Comparison of ENCODE assay signal across 14 cellular contexts in the genomic region with DNA sequence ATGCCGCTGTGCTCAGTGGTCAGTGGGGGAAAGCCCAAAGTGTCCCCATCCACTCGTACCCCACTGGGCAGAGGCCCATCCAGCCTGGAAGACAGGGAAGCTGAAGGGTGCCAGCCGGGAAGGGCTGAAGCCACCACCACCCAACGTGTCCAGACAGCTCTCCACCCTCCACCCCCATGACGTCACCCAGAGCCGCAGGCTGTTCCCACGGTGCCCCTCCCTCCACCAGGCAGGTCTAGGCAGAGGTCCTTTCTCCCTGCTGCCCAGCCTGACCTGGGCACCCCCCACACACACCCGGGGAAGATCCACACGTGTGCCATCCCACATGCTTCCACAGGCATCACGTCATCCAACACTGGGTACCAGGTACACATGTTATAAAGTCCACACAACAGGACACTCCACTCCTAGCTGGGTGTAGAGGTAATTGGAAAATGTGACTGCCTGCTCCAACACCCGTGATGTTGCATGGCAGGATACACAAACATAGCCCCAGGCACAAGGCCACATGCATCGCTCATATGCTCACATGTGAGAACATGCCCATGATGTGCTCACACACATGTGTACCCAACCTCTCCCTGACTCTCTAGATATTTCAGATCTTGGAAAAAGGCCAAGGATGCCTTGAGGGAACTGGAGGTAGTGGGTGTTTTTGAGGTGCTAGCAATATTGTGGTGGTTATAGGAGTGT. TPM values are rescaled to one million over a fixed set of nuclear protein-coding genes. Genes with fewer than 3 reads are reported as not detected.
A peak's percentile ranks its signal among the peaks of the same experiment; 100 is the strongest.
DNase-seq lines count a peak whose midpoint lies in the region; ATAC-seq, FAIRE-seq and TF ChIP-seq lines count a peak whose summit lies in the region.
"Had no signal": no experiment of that assay in that cellular context is flagged by ENCODE, and none has a peak within 500 bp of the region (broad histone marks: within the 10 kb centered on the region; RNA-seq: fewer than 3 reads in every experiment).

No MANE protein-coding gene starts in this region.

- peak overlapping the region; percentile 74 for H3K27ac ChIP-seq in suprapubic skin
- no peak overlapping the region for H3K27ac ChIP-seq in naive thymus-derived CD4-positive, alpha-beta T cell (ENCODE audit: low read depth, low read length)
- H3K27ac ChIP-seq: upper lobe of left lung had no signal

- CTCF ChIA-PET in naive thymus-derived CD4-positive, alpha-beta T cell (lab: Charles Lee): interaction anchor here (0.9 kb wide), 1 partner anchor 42 kb away, joined by 3 read pairs; no protein-coding TSS in a partner anchor

- DNase-seq in NCI-H748 (lab: John Stamatoyannopoulos, UW; ENCODE audit: unreplicated experiment): peak; percentile 15
- DNase-seq in NCI-H748 treated with DMSO at 0.1 percent for 48 hours (lab: John Stamatoyannopoulos, UW): no peak
- peak; percentile 96 for DNase-seq in bronchial epithelial cell (ENCODE audit: low read depth)
- DNase-seq in suprapubic skin (ENCODE audit: low spot score in 2 of 2): peak in 1 of 2 donors; percentile 82
- no peak for DNase-seq in stimulated activated naive CD8-positive, alpha-beta T cell treated with anti-CD3 and anti-CD28 coated beads, Interleukin-15, amount 100 ng/mL, for 72 hours
- no peak for DNase-seq in naive thymus-derived CD4-positive, alpha-beta T cell
- DNase-seq: activated CD4-positive, alpha-beta memory T cell treated with anti-CD3 and anti-CD28 coated beads for 36 hours; Calu3; caudate nucleus; left ventricle myocardium superior; T-helper 9 cell had no signal

- no peak for ATAC-seq in stimulated activated naive CD8-positive, alpha-beta T cell treated with anti-CD3 and anti-CD28 coated beads, Interleukin-15, amount 100 ng/mL, for 72 hours
- ATAC-seq in naive thymus-derived CD4-positive, alpha-beta T cell: no peak
- ATAC-seq: left ventricle myocardium superior had no signal

- peaks cover 52% of the 10 kb centered on the region for H3K4me1 Mint-ChIP-seq in stimulated activated naive CD8-positive, alpha-beta T cell treated with anti-CD3 and anti-CD28 coated beads, Interleukin-15, amount 100 ng/mL, for 72 hours
- H3K4me1 Mint-ChIP-seq in naive thymus-derived CD4-positive, alpha-beta T cell: peaks cover 11 to 32% (median 29%) of the 10 kb centered on the region in 7 donors

- H3K4me1 ChIP-seq in suprapubic skin: peaks cover 50% of the 10 kb centered on the region
- H3K4me1 ChIP-seq in naive thymus-derived CD4-positive, alpha-beta T cell (ENCODE audit: control insufficient read depth in 2 of 2, insufficient read depth in 2 of 2, low read length in 2 of 2): peaks cover 9 to 23% of the 10 kb centered on the region in 2 donors

- no peak for TF ChIP-seq CTCF in bronchial epithelial cell (IDR thresholded peaks at IDR 0.05; ENCODE audit: insufficient read depth, low read length, severe bottlenecking)
- no peak for TF ChIP-seq CTCF in suprapubic skin (IDR thresholded peaks at IDR 0.05)

- intact Hi-C loops in naive thymus-derived CD4-positive, alpha-beta T cell (cut with micrococcal nuclease): no loop called here

- no peaks in the 10 kb centered on the region for H3K9me3 Mint-ChIP-seq in stimulated activated naive CD8-positive, alpha-beta T cell treated with anti-CD3 and anti-CD28 coated beads, Interleukin-15, amount 100 ng/mL, for 72 hours
- H3K9me3 Mint-ChIP-seq in naive thymus-derived CD4-positive, alpha-beta T cell: peaks cover 0 to 1% (median 0%) of the 10 kb centered on the region in 11 donors

- POLR2A ChIA-PET in naive thymus-derived CD4-positive, alpha-beta T cell (lab: Charles Lee): interaction anchor here (0.8 to 10.9 kb wide), 2 partner anchors 23 to 30 kb away, joined by 3 to 377 read pairs; a partner anchor contains a TSS

- H3K9me3 ChIP-seq in suprapubic skin: no peaks in the 10 kb centered on the region
- H3K9me3 ChIP-seq in naive thymus-derived CD4-positive, alpha-beta T cell (ENCODE audit: control insufficient read depth in 2 of 3, low read length in 3 of 3): no peaks in the 10 kb centered on the region
- H3K9me3 ChIP-seq: upper lobe of left lung had no signal

- no peak overlapping the region for H3K27ac Mint-ChIP-seq in stimulated activated naive CD8-positive, alpha-beta T cell treated with anti-CD3 and anti-CD28 coated beads, Interleukin-15, amount 100 ng/mL, for 72 hours
- peak overlapping the region in 2 of 9 donors; percentile 14 to 38 for H3K27ac Mint-ChIP-seq in naive thymus-derived CD4-positive, alpha-beta T cell
- H3K27ac Mint-ChIP-seq: activated CD4-positive, alpha-beta memory T cell treated with anti-CD3 and anti-CD28 coated beads for 36 hours had no signal

- H3K36me3 ChIP-seq in bronchial epithelial cell (ENCODE audit: control insufficient read depth, insufficient read depth, low read length) (peaks cover 20% of the 10 kb centered on the region), suprapubic skin (peaks cover under 1% of the 10 kb centered on the region)
- no peaks in the 10 kb centered on the region for H3K36me3 ChIP-seq in naive thymus-derived CD4-positive, alpha-beta T cell (ENCODE audit: control insufficient read depth in 2 of 3, insufficient read depth in 3 of 3, low read length in 3 of 3)
- H3K36me3 ChIP-seq: upper lobe of left lung had no signal

- no peak overlapping the region for H3K4me3 Mint-ChIP-seq in stimulated activated naive CD8-positive, alpha-beta T cell treated with anti-CD3 and anti-CD28 coated beads, Interleukin-15, amount 100 ng/mL, for 72 hours
- no peak overlapping the region for H3K4me3 Mint-ChIP-seq in naive thymus-derived CD4-positive, alpha-beta T cell
- H3K4me3 Mint-ChIP-seq: activated CD4-positive, alpha-beta memory T cell treated with anti-CD3 and anti-CD28 coated beads for 36 hours had no signal

- peak overlapping the region; percentile 30 for H3K4me3 ChIP-seq in bronchial epithelial cell (ENCODE audit: low read depth, low read length)
- H3K4me3 ChIP-seq in suprapubic skin: no peak overlapping the region
- no peak overlapping the region for H3K4me3 ChIP-seq in naive thymus-derived CD4-positive, alpha-beta T cell (ENCODE audit: low read length)
- H3K4me3 ChIP-seq: upper lobe of left lung had no signal

- peak; percentile 99 for FAIRE-seq in bronchial epithelial cell (lab: Jason Lieb, UNC)

- 43% methylated on average over 12 of the region's 12 CpGs for WGBS in suprapubic skin

- H3K27me3 ChIP-seq in bronchial epithelial cell (ENCODE audit: control insufficient read depth, insufficient read depth, low read length): no peaks in the 10 kb centered on the region
- no peaks in the 10 kb centered on the region for H3K27me3 ChIP-seq in suprapubic skin
- no peaks in the 10 kb centered on the region for H3K27me3 ChIP-seq in naive thymus-derived CD4-positive, alpha-beta T cell (ENCODE audit: control insufficient read depth in 2 of 2, insufficient read depth in 2 of 2, low read length in 2 of 2)
- H3K27me3 ChIP-seq: upper lobe of left lung had no signal

- TF ChIP-seq POLR2A in suprapubic skin (IDR thresholded peaks at IDR 0.05): no peak

- TF ChIP-seq EP300 in suprapubic skin (IDR thresholded peaks at IDR 0.05): no peak

- no peaks in the 10 kb centered on the region for H3K36me3 Mint-ChIP-seq in naive thymus-derived CD4-positive, alpha-beta T cell
- H3K36me3 Mint-ChIP-seq: activated CD4-positive, alpha-beta memory T cell treated with anti-CD3 and anti-CD28 coated beads for 36 hours had no signal

- H3K27me3 Mint-ChIP-seq in stimulated activated naive CD8-positive, alpha-beta T cell treated with anti-CD3 and anti-CD28 coated beads, Interleukin-15, amount 100 ng/mL, for 72 hours: no peaks in the 10 kb centered on the region
- no peaks in the 10 kb centered on the region for H3K27me3 Mint-ChIP-seq in naive thymus-derived CD4-positive, alpha-beta T cell
- H3K27me3 Mint-ChIP-seq: activated CD4-positive, alpha-beta memory T cell treated with anti-CD3 and anti-CD28 coated beads for 36 hours had no signal

RNA-seq across cellular contexts. Expression of a gene that starts 5.1 kb away (rescaled TPM):
- 1.3 and 3.1 TPM in 2 replicates for total RNA-seq in bronchial epithelial cell
- total RNA-seq in suprapubic skin: 10 to 100 TPM; 12.3 to 46.2 (median 14.5) TPM
- total RNA-seq in naive thymus-derived CD4-positive, alpha-beta T cell: 100 to 1,000 TPM; 152 to 291 (median 235) TPM
- polyA plus RNA-seq in naive thymus-derived CD4-positive, alpha-beta T cell: 100 to 1,000 TPM; 128 to 258 TPM
- total RNA-seq: RPMI7951 had no signal
- polyA plus RNA-seq: AG04450 had no signal

RNA-seq across cellular contexts. Expression of a gene that starts 14.5 kb away (rescaled TPM):
- total RNA-seq in bronchial epithelial cell: 108 and 200 TPM in 2 replicates
- total RNA-seq in suprapubic skin: 100 to 1,000 TPM; 126 to 188 (median 164) TPM
- total RNA-seq in naive thymus-derived CD4-positive, alpha-beta T cell: not detected
- polyA plus RNA-seq in naive thymus-derived CD4-positive, alpha-beta T cell: not detected
- total RNA-seq: left ventricle myocardium superior, RPMI7951 had no signal

RNA-seq across cellular contexts. Expression of a gene that starts 23.3 kb away (rescaled TPM):
- total RNA-seq in bronchial epithelial cell (1.3 and 5.0 TPM in 2 replicates), suprapubic skin (1 to 10 TPM in 3 of 4 donors, not detected in 1; 1.3 to 4.0 (median 1.4) TPM)
- 1 to 10 TPM in 1 of 5 experiments, under 1 TPM in 1, not detected in 3; 0.40 to 1.1 TPM for total RNA-seq in naive thymus-derived CD4-positive, alpha-beta T cell
- polyA plus RNA-seq in naive thymus-derived CD4-positive, alpha-beta T cell: under 1 TPM in 1 of 2 donors, not detected in 1; 0.74 TPM
- total RNA-seq: RPMI7951 had no signal

RNA-seq across cellular contexts. Expression of a gene that starts 29.0 kb away (rescaled TPM):
- total RNA-seq in bronchial epithelial cell: 58.4 and 70.2 TPM in 2 replicates
- total RNA-seq in suprapubic skin: 10 to 100 TPM; 33.9 to 88.7 (median 43.7) TPM
- total RNA-seq in naive thymus-derived CD4-positive, alpha-beta T cell: 100 to 1,000 TPM in 1 of 5 experiments, 10 to 100 TPM in 4; 71.6 to 115 (median 91.7) TPM
- polyA plus RNA-seq in naive thymus-derived CD4-positive, alpha-beta T cell: 1 to 10 TPM; 3.9 to 5.5 TPM

RNA-seq across cellular contexts. Expression of a gene that starts 36.1 kb away (rescaled TPM):
- 55.5 and 87.1 TPM in 2 replicates for total RNA-seq in bronchial epithelial cell
- total RNA-seq in suprapubic skin: 100 to 1,000 TPM in 2 of 4 donors, 10 to 100 TPM in 2; 70.0 to 123 (median 98.8) TPM
- total RNA-seq in naive thymus-derived CD4-positive, alpha-beta T cell: 10 to 100 TPM; 49.8 to 84.0 (median 58.2) TPM
- 100 to 1,000 TPM; 349 to 494 TPM for polyA plus RNA-seq in naive thymus-derived CD4-positive, alpha-beta T cell

Comparison
In these comparisons a context has a peak if more than half of its experiments do, and no peak if none do; other contexts are left out.
1. DNase-seq: peak in NCI-H748 (single experiment) and bronchial epithelial cell (single experiment); none in NCI-H748 treated with DMSO at 0.1 percent for 48 hours (single experiment), stimulated activated naive CD8-positive, alpha-beta T cell treated with anti-CD3 and anti-CD28 coated beads, Interleukin-15, amount 100 ng/mL, for 72 hours (0 of 2) and naive thymus-derived CD4-positive, alpha-beta T cell (0 of 9).
2. RNA of a gene that starts 14.5 kb away (total RNA-seq): 126 to 188 TPM in suprapubic skin and 108 to 200 TPM in bronchial epithelial cell; not detected in naive thymus-derived CD4-positive, alpha-beta T cell; every median in the first group is over 100 times any median in the second.